Comparison of ENCODE assay signal across 1 cellular context in the genomic region with DNA sequence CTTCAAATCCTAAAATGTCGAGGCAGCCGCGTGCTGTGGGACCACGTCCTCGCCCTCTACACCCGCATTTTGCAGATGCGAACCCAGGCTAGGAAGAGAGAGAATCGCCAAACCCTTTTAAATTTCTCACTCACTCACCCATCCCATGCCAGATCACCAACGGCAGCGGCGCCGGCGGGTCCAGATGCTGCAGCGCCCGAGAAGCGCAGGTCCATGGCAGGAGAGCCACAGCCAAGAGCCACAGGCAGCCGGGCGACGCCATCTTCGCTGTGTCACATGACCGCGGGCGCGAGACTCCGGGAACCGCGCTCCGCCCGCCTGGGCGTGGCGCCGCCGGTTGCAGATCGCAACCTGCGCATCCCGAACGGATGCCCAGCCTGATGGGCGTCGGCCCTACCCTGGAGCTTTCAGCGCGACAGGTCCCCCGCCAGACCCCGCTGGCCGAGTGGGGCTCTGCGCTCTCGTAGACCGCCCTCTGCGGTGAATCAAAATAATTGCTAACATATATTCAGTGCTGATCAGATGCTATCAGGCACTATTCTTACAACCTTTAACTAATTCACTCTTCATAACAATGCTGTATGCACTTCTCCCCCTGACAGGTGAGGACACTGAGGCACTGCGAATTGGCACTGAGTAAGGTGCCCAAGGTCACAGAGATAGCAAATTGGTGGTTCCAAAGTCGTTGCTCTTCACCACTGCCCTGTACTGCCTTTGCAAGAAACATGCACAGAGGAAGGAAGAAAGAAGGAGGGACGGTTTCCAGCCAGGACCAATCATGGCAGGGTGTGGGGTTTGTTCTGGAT.
TF ChIP-seq lines count a peak whose summit lies in the region.

PPT1 (minus strand) TSS at position 276 of the 806 bp plus-strand sequence; CDS start at position 262, 14 bp downstream.

TF ChIP-seq in HepG2, 621 proteins besides CTCF, POLR2A, EP300 and RAD21 (continued from another document and continues in another):
- no peak for TF ChIP-seq ATF5 (CRISPR knock-in tag; IDR thresholded peaks at IDR 0.05; ENCODE audit: low read depth)
- 0 out of 2 replicates have a peak, but pooled peaks have one; percentile 32 for TF ChIP-seq BHLHE40 (IDR thresholded peaks at IDR 0.05; ENCODE audit: low read length)
- TF ChIP-seq BORCS8-MEF2B (CRISPR knock-in tag; IDR thresholded peaks at IDR 0.05) = peak; percentile 63
- TF ChIP-seq PAF1 (CRISPR knock-in tag; IDR thresholded peaks at IDR 0.05) = no peak
- no peak for TF ChIP-seq MTF1 (CRISPR knock-in tag; IDR thresholded peaks at IDR 0.05)
- 0 out of 4 replicates have a peak, but pooled peaks of 1 of the 2 experiments have one; percentile 16 for TF ChIP-seq REST (IDR thresholded peaks at IDR 0.05; ENCODE audit: borderline replicate concordance in 1 of 2, low read depth in 1 of 2, low read length in 2 of 2)
- no peak for TF ChIP-seq ZNF7 (CRISPR knock-in tag; IDR thresholded peaks at IDR 0.05)
- TF ChIP-seq SP140L (CRISPR knock-in tag; IDR thresholded peaks at IDR 0.05; ENCODE audit: borderline replicate concordance) = no peak
- TF ChIP-seq ZMYM2 (CRISPR knock-in tag; IDR thresholded peaks at IDR 0.05) = no peak
- TF ChIP-seq ONECUT2 (CRISPR knock-in tag; IDR thresholded peaks at IDR 0.05) = 0 out of 2 replicates have a peak, but pooled peaks have one; percentile 36
- TF ChIP-seq FOXJ3 (CRISPR knock-in tag; IDR thresholded peaks at IDR 0.05; ENCODE audit: borderline replicate concordance) = no peak
- peak; percentile 97 for TF ChIP-seq HNRNPLL (IDR thresholded peaks at IDR 0.05; ENCODE audit: low read depth, low read length, poor library complexity, severe bottlenecking)
- no peak for TF ChIP-seq PCBP2 (optimal IDR thresholded peaks at IDR 0.05; ENCODE audit: low read depth, low read length, poor library complexity, severe bottlenecking)
- 0 out of 2 replicates have a peak, but pooled peaks have one; percentile 28 for TF ChIP-seq GLI4 (CRISPR knock-in tag; IDR thresholded peaks at IDR 0.05; ENCODE audit: borderline replicate concordance)
- TF ChIP-seq FOXP4 (CRISPR knock-in tag; IDR thresholded peaks at IDR 0.05) = no peak
- TF ChIP-seq, protein P1, sequence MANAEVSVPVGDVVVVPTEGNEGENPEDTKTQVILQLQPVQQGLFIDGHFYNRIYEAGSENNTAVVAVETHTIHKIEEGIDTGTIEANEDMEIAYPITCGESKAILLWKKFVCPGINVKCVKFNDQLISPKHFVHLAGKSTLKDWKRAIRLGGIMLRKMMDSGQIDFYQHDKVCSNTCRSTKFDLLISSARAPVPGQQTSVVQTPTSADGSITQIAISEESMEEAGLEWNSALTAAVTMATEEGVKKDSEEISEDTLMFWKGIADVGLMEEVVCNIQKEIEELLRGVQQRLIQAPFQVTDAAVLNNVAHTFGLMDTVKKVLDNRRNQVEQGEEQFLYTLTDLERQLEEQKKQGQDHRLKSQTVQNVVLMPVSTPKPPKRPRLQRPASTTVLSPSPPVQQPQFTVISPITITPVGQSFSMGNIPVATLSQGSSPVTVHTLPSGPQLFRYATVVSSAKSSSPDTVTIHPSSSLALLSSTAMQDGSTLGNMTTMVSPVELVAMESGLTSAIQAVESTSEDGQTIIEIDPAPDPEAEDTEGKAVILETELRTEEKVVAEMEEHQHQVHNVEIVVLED (CRISPR knock-in tag; IDR thresholded peaks at IDR 0.05; ENCODE audit: borderline replicate concordance) = peak; percentile 81
- no peak for TF ChIP-seq ZNF136 (CRISPR knock-in tag; IDR thresholded peaks at IDR 0.05; ENCODE audit: low read depth)
- TF ChIP-seq, protein P2, sequence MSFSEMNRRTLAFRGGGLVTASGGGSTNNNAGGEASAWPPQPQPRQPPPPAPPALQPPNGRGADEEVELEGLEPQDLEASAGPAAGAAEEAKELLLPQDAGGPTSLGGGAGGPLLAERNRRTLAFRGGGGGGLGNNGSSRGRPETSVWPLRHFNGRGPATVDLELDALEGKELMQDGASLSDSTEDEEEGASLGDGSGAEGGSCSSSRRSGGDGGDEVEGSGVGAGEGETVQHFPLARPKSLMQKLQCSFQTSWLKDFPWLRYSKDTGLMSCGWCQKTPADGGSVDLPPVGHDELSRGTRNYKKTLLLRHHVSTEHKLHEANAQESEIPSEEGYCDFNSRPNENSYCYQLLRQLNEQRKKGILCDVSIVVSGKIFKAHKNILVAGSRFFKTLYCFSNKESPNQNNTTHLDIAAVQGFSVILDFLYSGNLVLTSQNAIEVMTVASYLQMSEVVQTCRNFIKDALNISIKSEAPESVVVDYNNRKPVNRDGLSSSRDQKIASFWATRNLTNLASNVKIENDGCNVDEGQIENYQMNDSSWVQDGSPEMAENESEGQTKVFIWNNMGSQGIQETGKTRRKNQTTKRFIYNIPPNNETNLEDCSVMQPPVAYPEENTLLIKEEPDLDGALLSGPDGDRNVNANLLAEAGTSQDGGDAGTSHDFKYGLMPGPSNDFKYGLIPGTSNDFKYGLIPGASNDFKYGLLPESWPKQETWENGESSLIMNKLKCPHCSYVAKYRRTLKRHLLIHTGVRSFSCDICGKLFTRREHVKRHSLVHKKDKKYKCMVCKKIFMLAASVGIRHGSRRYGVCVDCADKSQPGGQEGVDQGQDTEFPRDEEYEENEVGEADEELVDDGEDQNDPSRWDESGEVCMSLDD (CRISPR knock-in tag; IDR thresholded peaks at IDR 0.05; ENCODE audit: borderline replicate concordance) = no peak
- TF ChIP-seq ZSCAN20 (CRISPR knock-in tag; IDR thresholded peaks at IDR 0.05; ENCODE audit: borderline replicate concordance) = no peak; the same call in 1 of the 2 replicates
- TF ChIP-seq SP5 (CRISPR knock-in tag; IDR thresholded peaks at IDR 0.05; ENCODE audit: borderline replicate concordance, low read depth) = peak; percentile 78
- TF ChIP-seq ZNF24 (IDR thresholded peaks at IDR 0.05) = no peak
- no peak for TF ChIP-seq RORA (CRISPR knock-in tag; IDR thresholded peaks at IDR 0.05)
- TF ChIP-seq TBP (CRISPR knock-in tag; IDR thresholded peaks at IDR 0.05) = no peak
- no peak for TF ChIP-seq ZNF343 (CRISPR knock-in tag; IDR thresholded peaks at IDR 0.05)
- peak; percentile 25; the same call in 1 of the 2 replicates for TF ChIP-seq ZBTB7B (CRISPR knock-in tag; IDR thresholded peaks at IDR 0.05)
- peak; percentile 59 for TF ChIP-seq ZNF18 (CRISPR knock-in tag; IDR thresholded peaks at IDR 0.05; ENCODE audit: insufficient replicate concordance)
- TF ChIP-seq, protein P3, sequence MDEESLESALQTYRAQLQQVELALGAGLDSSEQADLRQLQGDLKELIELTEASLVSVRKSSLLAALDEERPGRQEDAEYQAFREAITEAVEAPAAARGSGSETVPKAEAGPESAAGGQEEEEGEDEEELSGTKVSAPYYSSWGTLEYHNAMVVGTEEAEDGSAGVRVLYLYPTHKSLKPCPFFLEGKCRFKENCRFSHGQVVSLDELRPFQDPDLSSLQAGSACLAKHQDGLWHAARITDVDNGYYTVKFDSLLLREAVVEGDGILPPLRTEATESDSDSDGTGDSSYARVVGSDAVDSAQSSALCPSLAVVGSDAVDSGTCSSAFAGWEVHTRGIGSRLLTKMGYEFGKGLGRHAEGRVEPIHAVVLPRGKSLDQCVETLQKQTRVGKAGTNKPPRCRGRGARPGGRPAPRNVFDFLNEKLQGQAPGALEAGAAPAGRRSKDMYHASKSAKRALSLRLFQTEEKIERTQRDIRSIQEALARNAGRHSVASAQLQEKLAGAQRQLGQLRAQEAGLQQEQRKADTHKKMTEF (CRISPR knock-in tag; IDR thresholded peaks at IDR 0.05) = peak; percentile 85; the same call in 1 of the 2 replicates
- TF ChIP-seq SOX5 (CRISPR knock-in tag; IDR thresholded peaks at IDR 0.05; ENCODE audit: borderline replicate concordance) = peak; percentile 26; the same call in 1 of the 2 replicates
- TF ChIP-seq ZNF567 (CRISPR knock-in tag; IDR thresholded peaks at IDR 0.05; ENCODE audit: borderline replicate concordance) = no peak
- peak; percentile 96 for TF ChIP-seq YY1 (IDR thresholded peaks at IDR 0.05; ENCODE audit: insufficient read depth, insufficient replicate concordance, low read depth, low read length)
- peak; percentile 43; the same call in 1 of the 2 replicates for TF ChIP-seq ZNF264 (CRISPR knock-in tag; IDR thresholded peaks at IDR 0.05)
- no peak for TF ChIP-seq AKAP8 (CRISPR knock-in tag; IDR thresholded peaks at IDR 0.05)
- TF ChIP-seq IKZF4 (CRISPR knock-in tag; IDR thresholded peaks at IDR 0.05; ENCODE audit: borderline replicate concordance, low read depth, not compliant biosample characterization) = no peak
- TF ChIP-seq NR2F1 (CRISPR knock-in tag; IDR thresholded peaks at IDR 0.05) = no peak
- TF ChIP-seq HNF4A (CRISPR knock-in tag; IDR thresholded peaks at IDR 0.05) = no peak
- TF ChIP-seq NFKB2 (CRISPR knock-in tag; IDR thresholded peaks at IDR 0.05; ENCODE audit: borderline replicate concordance) = peak; percentile 95; the same call in 1 of the 2 replicates
- TF ChIP-seq ZBTB42 (CRISPR knock-in tag; IDR thresholded peaks at IDR 0.05) = no peak
